20 cellular contexts compared by ENCODE assay signal in genomic region chr1:198873696-198874230, GRCh38.
"Had no signal": no experiment of that assay in that cellular context is flagged by ENCODE, and none has a peak within 500 bp of the region (broad histone marks: within the 10 kb centered on the region; RNA-seq: fewer than 3 reads in every experiment).

No MANE protein-coding gene starts in this region.

- H3K4me3 ChIP-seq: lower lobe of right lung, testis, upper lobe of left lung had no signal

- H3K4me1 ChIP-seq: lower lobe of right lung, testis, upper lobe of left lung had no signal

- H3K27ac ChIP-seq: brain microvascular endothelial cell, lower lobe of right lung, testis, upper lobe of left lung had no signal

- DNase-seq: activated CD4-positive, alpha-beta T cell treated with anti-CD3 and anti-CD28 coated beads, Interleukin-2, amount 10 ng/mL, durations not matched to agents 7 days and 5 days; activated CD8-positive, alpha-beta T cell treated with anti-CD3 and anti-CD28 coated beads, Interleukin-2, amount 10 ng/mL, durations not matched to agents 7 days and 5 days; activated naive CD4-positive, alpha-beta T cell treated with Interleukin-2 at 50 U/mL for 16 hours; activated naive CD8-positive, alpha-beta T cell treated with anti-CD3 and anti-CD28 coated beads, Interleukin-2, amount 50 U/mL, for 24 hours; activated T-cell treated with anti-CD3 and anti-CD28 coated beads, Interleukin-2, amount 50 U/mL, for 24 hours; anterior cingulate cortex; brain microvascular endothelial cell; effector CD4-positive, alpha-beta T cell; hypothalamus; islet precursor cell; left colon; lower lobe of right lung; stimulated activated CD4-positive, alpha-beta T cell treated with anti-CD3 and anti-CD28 coated beads, Interleukin-4, amount 100 ng/mL, for 4 hours; T1000; testis; upper lobe of left lung had no signal

- H3K27me3 ChIP-seq: brain microvascular endothelial cell, testis, upper lobe of left lung had no signal

- H3K9me3 ChIP-seq: lower lobe of right lung, testis, upper lobe of left lung had no signal

- ATAC-seq: activated CD4-positive, CD25-positive, alpha-beta regulatory T cell treated with anti-CD3 and anti-CD28 coated beads, Interleukin-2, amount 50 U/mL, for 24 hours; activated CD8-positive, alpha-beta T cell treated with anti-CD3 and anti-CD28 coated beads, Interleukin-2, amount 10 ng/mL, durations not matched to agents 7 days and 5 days; activated naive CD8-positive, alpha-beta T cell treated with anti-CD3 and anti-CD28 coated beads, Interleukin-2, amount 50 U/mL, for 24 hours; left colon; lower lobe of right lung; natural killer cell treated with Interleukin-12 subunit alpha and Interleukin-12 subunit beta and Interleukin-15 and Interleukin-18, amount 100 ng/mL, for 72 hours; sciatic nerve; stimulated activated memory B cell treated with anti-CD40 and anti-IgM and Interleukin-4, amounts not matched to agents 10 μg/mL and 1 μg/mL and 100 μg/mL, for 72 hours had no signal
